Comparison of ENCODE assay signal across 24 cellular contexts in genomic region chr13:112001571-112001970, GRCh38.
"Had no signal": no experiment of that assay in that cellular context is flagged by ENCODE, and none has a peak within 500 bp of the region (broad histone marks: within the 10 kb centered on the region; RNA-seq: fewer than 3 reads in every experiment).

No MANE protein-coding gene starts in this region.

- H3K27ac ChIP-seq: left ventricle myocardium inferior, neural progenitor cell, neutrophil, ovary, right atrium auricular region, right lobe of liver, stomach, testis, thyroid gland, transverse colon, upper lobe of left lung, vagina had no signal

- H3K4me3 ChIP-seq: left ventricle myocardium inferior, lung, neural progenitor cell, ovary, right atrium auricular region, right lobe of liver, stomach, testis, thyroid gland, transverse colon, upper lobe of left lung, vagina had no signal

- H3K36me3 ChIP-seq: left ventricle myocardium inferior, neural progenitor cell, neutrophil, ovary, right atrium auricular region, right lobe of liver, stomach, thyroid gland, transverse colon, upper lobe of left lung, vagina had no signal

- DNase-seq: islet precursor cell; left ventricle myocardium inferior; mesendoderm; naive B cell; natural killer cell; nephron progenitor cell; ovary; right lobe of liver; stimulated activated CD4-positive, alpha-beta T cell treated with anti-CD3 and anti-CD28 coated beads, Interleukin-12 subunit alpha, Interleukin-12 subunit beta, amount 100 ng/mL, for 4 hours; stimulated activated CD4-positive, alpha-beta T cell treated with anti-CD3 and anti-CD28 coated beads, Interleukin-15, amount 100 ng/mL, for 24 hours; stimulated activated CD4-positive, alpha-beta T cell treated with anti-CD3 and anti-CD28 coated beads, Interleukin-2, amount 100 ng/mL, for 24 hours; stimulated activated CD4-positive, alpha-beta T cell treated with anti-CD3 and anti-CD28 coated beads, Interleukin-4, amount 100 ng/mL, for 1 hour; stimulated activated naive B cell treated with anti-CD40 and anti-IgM and Interleukin-4, amounts not matched to agents 10 μg/mL and 1 μg/mL and 100 μg/mL, for 72 hours; stimulated activated naive CD8-positive, alpha-beta T cell treated with anti-CD3 and anti-CD28 coated beads, Interleukin-15, Interleukin-2, amounts not matched to agents 100 U/mL and 50 U/mL, for 24 hours; stomach; testis; thyroid gland; transverse colon; upper lobe of left lung had no signal

- H3K9me3 ChIP-seq: neutrophil, ovary, right lobe of liver, testis, thyroid gland, transverse colon, upper lobe of left lung, vagina had no signal

- H2AFZ ChIP-seq: neural progenitor cell had no signal

- H3K27me3 ChIP-seq: neutrophil, ovary, right atrium auricular region, right lobe of liver, testis, thyroid gland, transverse colon, upper lobe of left lung, vagina had no signal

- H3K4me2 ChIP-seq: neural progenitor cell had no signal

- H3K4me1 ChIP-seq: left ventricle myocardium inferior, neural progenitor cell, right atrium auricular region, right lobe of liver, stomach, testis, thyroid gland, transverse colon, upper lobe of left lung, vagina had no signal

- H3K9ac ChIP-seq: neural progenitor cell had no signal
